In genomic region chr6:47016236-47016635, GRCh38 we compare ENCODE assay signal across 18 cellular contexts. TPM values are rescaled to one million over a fixed set of nuclear protein-coding genes. Genes with fewer than 3 reads are reported as not detected.
DNase-seq lines count a peak whose midpoint lies in the region; ATAC-seq, FAIRE-seq and TF ChIP-seq lines count a peak whose summit lies in the region.
"Had no signal": no experiment of that assay in that cellular context is flagged by ENCODE, and none has a peak within 500 bp of the region (broad histone marks: within the 10 kb centered on the region; RNA-seq: fewer than 3 reads in every experiment).

No MANE protein-coding gene starts in this region.

- H3K27ac ChIP-seq in breast epithelium = peak overlapping the region; percentile 52 to 60
- no peak overlapping the region for H3K27ac ChIP-seq in mammary epithelial cell (ENCODE audit: insufficient read depth, low read depth, low read length)
- no peak overlapping the region for H3K27ac ChIP-seq in H1 (ENCODE audit: low read depth, low read length)
- H3K27ac ChIP-seq: dorsolateral prefrontal cortex had no signal

- dilution Hi-C loops in mammary epithelial cell (cut with HindIII; ENCODE audit: low sequenced_read_pairs) = no loop called here

- TF ChIP-seq POLR2A in breast epithelium (IDR thresholded peaks at IDR 0.05) (no peak), H1 (IDR thresholded peaks at IDR 0.05; ENCODE audit: control extremely low read depth in 1 of 2, low read depth in 2 of 2, low read length in 2 of 2) (no peak)

- H3K36me3 ChIP-seq in breast epithelium = no peaks in the 10 kb centered on the region
- H3K36me3 ChIP-seq in mammary epithelial cell (ENCODE audit: insufficient read depth, low read length) = peaks cover 21% of the 10 kb centered on the region
- H3K36me3 ChIP-seq in H1 (ENCODE audit: control insufficient read depth in 2 of 4, insufficient read depth in 4 of 4, low read length in 3 of 4) = no peaks in the 10 kb centered on the region

- TF ChIP-seq RAD21 in H1 (IDR thresholded peaks at IDR 0.05 in 1 of 2, conservative IDR thresholded peaks at IDR 0.05 in 1 of 2; ENCODE audit: low read depth in 2 of 2, low read length in 2 of 2) = no peak

- H3K4me1 ChIP-seq in breast epithelium (no peaks in the 10 kb centered on the region), mammary epithelial cell (ENCODE audit: insufficient read depth, low read length) (no peaks in the 10 kb centered on the region), H1 (replicated peaks in 1 of 4; ENCODE audit: control insufficient read depth in 3 of 4, insufficient read depth in 4 of 4, low read length in 3 of 4) (no peaks in the 10 kb centered on the region)

- H3K4me1 Mint-ChIP-seq in activated T-helper 1 cell treated with anti-CD3 and anti-CD28 coated beads, Interleukin-12 subunit alpha, Interleukin-12 subunit beta, Interleukin-2, Interleukin-4 antibody, amounts not matched to agents 30 ng/mL and 10 ng/mL and 1 ng/mL, durations not matched to agents 14 hours and 24 hours and 36 hours (ENCODE audit: low read depth) = no peaks in the 10 kb centered on the region
- H3K4me1 Mint-ChIP-seq: activated B cell treated with CpG ODN at 0.5 μM for 24 hours had no signal

- TF ChIP-seq CTCF in breast epithelium (IDR thresholded peaks at IDR 0.05) (no peak), mammary epithelial cell (conservative IDR thresholded peaks at IDR 0.05 in 1 of 2, IDR thresholded peaks at IDR 0.05 in 1 of 2; ENCODE audit: extremely low read depth in 1 of 2, insufficient read depth in 1 of 2, low read depth in 1 of 2, low read length in 2 of 2) (no peak), H1 (IDR thresholded peaks at IDR 0.05; ENCODE audit: control extremely low read depth in 1 of 3, insufficient read depth in 1 of 3, low read depth in 1 of 3, low read length in 3 of 3) (no peak)

- in situ Hi-C loops in mammary epithelial cell (cut with MboI; ENCODE audit: low sequenced_read_pairs in 2 of 2) = no loop called here

- H3K56ac ChIP-seq in H1 (replicated peaks; ENCODE audit: insufficient read length, low read depth, low read length) = no peak overlapping the region

- no peaks in the 10 kb centered on the region for H3K27me3 Mint-ChIP-seq in activated T-helper 1 cell treated with anti-CD3 and anti-CD28 coated beads, Interleukin-12 subunit alpha, Interleukin-12 subunit beta, Interleukin-2, Interleukin-4 antibody, amounts not matched to agents 30 ng/mL and 10 ng/mL and 1 ng/mL, durations not matched to agents 14 hours and 24 hours and 36 hours (ENCODE audit: insufficient read depth)
- H3K27me3 Mint-ChIP-seq: activated B cell treated with CpG ODN at 0.5 μM for 24 hours had no signal

- no peak for TF ChIP-seq EP300 in H1 (IDR thresholded peaks at IDR 0.05; ENCODE audit: borderline replicate concordance in 1 of 2, low read depth in 2 of 2, low read length in 2 of 2)

- no peak overlapping the region for H3K4me2 ChIP-seq in mammary epithelial cell (ENCODE audit: insufficient read depth, low read depth, low read length)
- no peak overlapping the region for H3K4me2 ChIP-seq in H1 (ENCODE audit: insufficient read depth in 1 of 2, low read depth in 2 of 2, low read length in 2 of 2)

- H2AFZ ChIP-seq in mammary epithelial cell (ENCODE audit: low read depth, low read length) (no peak overlapping the region), H1 (ENCODE audit: low read length) (0 out of 2 replicates have a peak overlapping the region, but pooled peaks have one; percentile 16)

- POLR2A ChIA-PET in H1 (lab: Charles Lee; ENCODE audit: partially characterized antibody) = interaction anchor here (1.2 kb wide), 1 partner anchor 26 kb away, joined by 3 read pairs; the partner anchor contains the start of gene ADGRF1

- H3K14ac ChIP-seq in H1 (ENCODE audit: insufficient read length) = no peak overlapping the region

- no peak overlapping the region for H2BK12ac ChIP-seq in H1 (ENCODE audit: low read depth, low read length)

- no peak overlapping the region for H2BK15ac ChIP-seq in H1 (ENCODE audit: low read length)

- FAIRE-seq in H1 (lab: Jason Lieb, UNC) = no peak
- FAIRE-seq: A204.1 had no signal

- no peak overlapping the region for H3K18ac ChIP-seq in H1 (ENCODE audit: extremely low read depth, low read length)

- DNase-seq in breast epithelium (ENCODE audit: low spot score in 2 of 2) = no peak
- DNase-seq in mammary epithelial cell = no peak
- DNase-seq in NCI-H2196 treated with DMSO at 0.1 percent for 48 hours (lab: John Stamatoyannopoulos, UW; ENCODE audit: unreplicated experiment) = peak; percentile 30
- DNase-seq in H1 (ENCODE audit: low read depth in 1 of 2, low spot score in 2 of 2) = no peak
- DNase-seq in activated T-cell treated with anti-CD3 and anti-CD28 coated beads, Interleukin-2, amount 50 U/mL, for 48 hours = no peak
- DNase-seq in activated T-helper 1 cell treated with anti-CD3 and anti-CD28 coated beads, Interleukin-12 subunit alpha, Interleukin-12 subunit beta, Interleukin-2, Interleukin-4 antibody, amounts not matched to agents 30 ng/mL and 10 ng/mL and 1 ng/mL, durations not matched to agents 14 hours and 24 hours and 36 hours (ENCODE audit: low spot score) = no peak
- DNase-seq: activated B cell treated with CpG ODN at 0.5 μM for 24 hours; activated naive CD4-positive, alpha-beta T cell treated with anti-CD3 and anti-CD28 coated beads for 36 hours; dorsolateral prefrontal cortex; left cardiac atrium; PC-3 had no signal

- no TSS peak for BruUV-seq in mammary epithelial cell (replicated peaks; lab: Mats Ljungman, UMichigan)

- no peak for ATAC-seq in HG03520 (IDR thresholded peaks at IDR 0.05; ENCODE audit: unreplicated experiment)
- no peak for ATAC-seq in GM21367 (IDR thresholded peaks at IDR 0.05; ENCODE audit: unreplicated experiment)
- ATAC-seq: left cardiac atrium, PC-3 had no signal

- no peak overlapping the region for H4K5ac ChIP-seq in H1 (ENCODE audit: insufficient read length, low read depth, low read length)

- no peaks in the 10 kb centered on the region for H3K36me3 Mint-ChIP-seq in activated T-helper 1 cell treated with anti-CD3 and anti-CD28 coated beads, Interleukin-12 subunit alpha, Interleukin-12 subunit beta, Interleukin-2, Interleukin-4 antibody, amounts not matched to agents 30 ng/mL and 10 ng/mL and 1 ng/mL, durations not matched to agents 14 hours and 24 hours and 36 hours (ENCODE audit: low read depth)

- H3K23ac ChIP-seq in H1 (ENCODE audit: insufficient read length) = no peak overlapping the region

- 67% methylated on average over 3 of the region's 3 CpGs for WGBS in mammary epithelial cell (ENCODE audit: low coverage, missing lambda C conversion rate)
- 78% methylated on average over 3 of the region's 3 CpGs; no CpG with 5 or more reads in 1 of the 2 experiments for WGBS in H1 (ENCODE audit: extremely low coverage in 1 of 2, insufficient coverage in 1 of 2, insufficient read length in 1 of 2, insufficient replicate concordance in 2 of 2, low coverage in 1 of 2, low lambda C conversion rate in 2 of 2, missing lambda C conversion rate in 1 of 2), 2 experiments

- H3K79me2 ChIP-seq in mammary epithelial cell (ENCODE audit: insufficient read depth, low read length) (no peaks in the 10 kb centered on the region), H1 (ENCODE audit: control insufficient read depth in 1 of 2, insufficient read depth in 2 of 2, low read length in 2 of 2) (no peaks in the 10 kb centered on the region)

- H3K9ac ChIP-seq in mammary epithelial cell (ENCODE audit: insufficient read depth, low read length) (no peak overlapping the region), H1 (replicated peaks in 1 of 4; ENCODE audit: extremely low read depth in 1 of 4, low read depth in 3 of 4, low read length in 3 of 4) (no peak overlapping the region)

- H2BK120ac ChIP-seq in H1 (replicated peaks; ENCODE audit: low read depth, low read length) = no peak overlapping the region

- CTCF ChIA-PET in mammary epithelial cell (lab: Charles Lee; ENCODE audit: low non-redundant PET) = no interaction called here
- CTCF ChIA-PET in H1 (lab: Charles Lee; ENCODE audit: partially characterized antibody) = interaction anchor here (0.6 to 2.6 kb wide), 4 partner anchors 34 to 831 kb away, joined by 3 to 9 read pairs (median 3); no protein-coding TSS in a partner anchor

- no peak overlapping the region for H4K91ac ChIP-seq in H1 (replicated peaks; ENCODE audit: insufficient read length, low read length)

- H2AK5ac ChIP-seq in H1 (ENCODE audit: low read depth, low read length) = no peak overlapping the region

- no peak overlapping the region for H4K8ac ChIP-seq in H1 (ENCODE audit: extremely low read depth, insufficient read depth, low read length)

- H3K4me3 ChIP-seq in breast epithelium (no peak overlapping the region), mammary epithelial cell (replicated peaks in 1 of 3; ENCODE audit: insufficient read depth in 1 of 3, low read depth in 2 of 3, low read length in 3 of 3) (no peak overlapping the region), H1 (ENCODE audit: extremely low read depth in 1 of 4, insufficient read depth in 2 of 4, low read depth in 3 of 4, low read length in 4 of 4) (no peak overlapping the region)
- H3K4me3 ChIP-seq: dorsolateral prefrontal cortex had no signal

- H3K4me3 Mint-ChIP-seq in activated T-helper 1 cell treated with anti-CD3 and anti-CD28 coated beads, Interleukin-12 subunit alpha, Interleukin-12 subunit beta, Interleukin-2, Interleukin-4 antibody, amounts not matched to agents 30 ng/mL and 10 ng/mL and 1 ng/mL, durations not matched to agents 14 hours and 24 hours and 36 hours = no peak overlapping the region
- H3K4me3 Mint-ChIP-seq: activated B cell treated with CpG ODN at 0.5 μM for 24 hours; activated naive CD4-positive, alpha-beta T cell treated with anti-CD3 and anti-CD28 coated beads for 36 hours had no signal

- no peaks in the 10 kb centered on the region for H3K79me1 ChIP-seq in H1 (ENCODE audit: low read depth, low read length)

- H3K27ac Mint-ChIP-seq in activated T-helper 1 cell treated with anti-CD3 and anti-CD28 coated beads, Interleukin-12 subunit alpha, Interleukin-12 subunit beta, Interleukin-2, Interleukin-4 antibody, amounts not matched to agents 30 ng/mL and 10 ng/mL and 1 ng/mL, durations not matched to agents 14 hours and 24 hours and 36 hours = no peak overlapping the region
- H3K27ac Mint-ChIP-seq: activated B cell treated with CpG ODN at 0.5 μM for 24 hours; activated naive CD4-positive, alpha-beta T cell treated with anti-CD3 and anti-CD28 coated beads for 36 hours had no signal

- no peak overlapping the region for H2BK20ac ChIP-seq in H1 (ENCODE audit: low read length)

- H4K20me1 ChIP-seq in mammary epithelial cell (ENCODE audit: insufficient read depth, low read length) (no peaks in the 10 kb centered on the region), H1 (replicated peaks in 1 of 2; ENCODE audit: control insufficient read depth in 1 of 2, insufficient read depth in 2 of 2, low read length in 2 of 2) (no peaks in the 10 kb centered on the region)

- no peaks in the 10 kb centered on the region for H3K9me3 Mint-ChIP-seq in activated T-helper 1 cell treated with anti-CD3 and anti-CD28 coated beads, Interleukin-12 subunit alpha, Interleukin-12 subunit beta, Interleukin-2, Interleukin-4 antibody, amounts not matched to agents 30 ng/mL and 10 ng/mL and 1 ng/mL, durations not matched to agents 14 hours and 24 hours and 36 hours
- H3K9me3 Mint-ChIP-seq: activated naive CD4-positive, alpha-beta T cell treated with anti-CD3 and anti-CD28 coated beads for 36 hours had no signal

- H3K9me3 ChIP-seq in breast epithelium (no peaks in the 10 kb centered on the region), mammary epithelial cell (replicated peaks; ENCODE audit: insufficient read depth, low read length) (no peaks in the 10 kb centered on the region), H1 (ENCODE audit: insufficient read depth in 2 of 2, low read depth in 1 of 2, low read length in 1 of 2) (no peaks in the 10 kb centered on the region)

- H3K23me2 ChIP-seq in H1 (ENCODE audit: low read depth, low read length) = no peaks in the 10 kb centered on the region; the same call in 1 of the 2 replicates

- no peak overlapping the region for H3K4ac ChIP-seq in H1 (replicated peaks; ENCODE audit: insufficient read length, low read depth, low read length)

- intact Hi-C loops in breast epithelium (cut with DNase I; ENCODE audit: low total_unique reads) (no loop called here), mammary epithelial cell (cut with micrococcal nuclease) (no loop called here)
- intact Hi-C loops in activated T-helper 1 cell treated with anti-CD3 and anti-CD28 coated beads, Interleukin-12 subunit alpha, Interleukin-12 subunit beta, Interleukin-2, Interleukin-4 antibody, amounts not matched to agents 30 ng/mL and 10 ng/mL and 1 ng/mL, durations not matched to agents 14 hours and 24 hours and 36 hours (cut with micrococcal nuclease) = no loop called here

- no peak overlapping the region for H2BK5ac ChIP-seq in H1 (ENCODE audit: low read depth, low read length)

- H3K27me3 ChIP-seq in breast epithelium = no peaks in the 10 kb centered on the region
- H3K27me3 ChIP-seq in mammary epithelial cell (ENCODE audit: insufficient read depth, low read length) = no peaks in the 10 kb centered on the region
- peaks cover 0 to 1% (median 0%) of the 10 kb centered on the region in 4 experiments; a peak in 1 of 7 replicates for H3K27me3 ChIP-seq in H1 (replicated peaks in 1 of 4; ENCODE audit: control insufficient read depth in 3 of 4, extremely low read depth in 1 of 4, insufficient read depth in 3 of 4, low read length in 3 of 4)

RNA-seq across cellular contexts. Expression of gene ADGRF1, which starts 25.9 kb away (rescaled TPM):
- total RNA-seq in breast epithelium (1 to 10 TPM in 1 of 3 donors, under 1 TPM in 1, not detected in 1; 0.66 to 3.5 TPM), mammary epithelial cell (10 to 100 TPM; 10.0 to 79.4 TPM)
- polyA plus RNA-seq in mammary epithelial cell (51.5 TPM), H1 (2011; rRNA removed) (not detected in 2 replicates)
- 97.8 TPM for polyA minus RNA-seq in mammary epithelial cell
- total RNA-seq in H1 (2021; fragmentation: NEBNext Ultra II Directional; extraction: Animal tissue kit (Norgen Biotek cat#: 25700)) = not detected in 2 replicates
- polyA plus RNA-seq in H1 (2011; cell fraction: cytosol; rRNA removed) = not detected
- polyA plus RNA-seq in H1 (2011; cell fraction: nucleus; rRNA removed) = not detected
- polyA plus RNA-seq in H1 (2012, experiment 1 of 2) = not detected in 4 replicates
- polyA plus RNA-seq in H1 (2012, experiment 2 of 2) = not detected
- polyA plus RNA-seq in H1 (2013, experiment 1 of 2) = not detected
- polyA plus RNA-seq in H1 (2013, experiment 2 of 2) = not detected
- 0.06 TPM in 1 of 2 replicates, not detected in the other for polyA minus RNA-seq in H1 (2011; rRNA and poly(A)+ RNA removed)
- polyA minus RNA-seq in H1 (2011; cell fraction: cytosol; rRNA and poly(A)+ RNA removed) = not detected
- polyA minus RNA-seq in H1 (2011; cell fraction: nucleus; rRNA and poly(A)+ RNA removed) = not detected
- not detected in 2 replicates for total RNA-seq in activated T-helper 1 cell treated with anti-CD3 and anti-CD28 coated beads, Interleukin-12 subunit alpha, Interleukin-12 subunit beta, Interleukin-2, Interleukin-4 antibody, amounts not matched to agents 30 ng/mL and 10 ng/mL and 1 ng/mL, durations not matched to agents 14 hours and 24 hours and 36 hours
- total RNA-seq: activated B cell treated with CpG ODN at 0.5 μM for 24 hours; activated naive CD4-positive, alpha-beta T cell treated with anti-CD3 and anti-CD28 coated beads for 36 hours; dorsolateral prefrontal cortex; fibroblast of lung; left cardiac atrium; LHCN-M2; pulmonary artery endothelial cell; subcutaneous adipose tissue had no signal
- polyA plus RNA-seq: fibroblast of lung had no signal

Comparison
In these comparisons a context has a peak if more than half of its experiments do, and no peak if none do; other contexts are left out.
1. H3K27ac ChIP-seq: peak in breast epithelium (2 of 2); none in mammary epithelial cell (single experiment) and H1 (single experiment).